Comparison of ENCODE assay signal across 7 cellular contexts in the genomic region with DNA sequence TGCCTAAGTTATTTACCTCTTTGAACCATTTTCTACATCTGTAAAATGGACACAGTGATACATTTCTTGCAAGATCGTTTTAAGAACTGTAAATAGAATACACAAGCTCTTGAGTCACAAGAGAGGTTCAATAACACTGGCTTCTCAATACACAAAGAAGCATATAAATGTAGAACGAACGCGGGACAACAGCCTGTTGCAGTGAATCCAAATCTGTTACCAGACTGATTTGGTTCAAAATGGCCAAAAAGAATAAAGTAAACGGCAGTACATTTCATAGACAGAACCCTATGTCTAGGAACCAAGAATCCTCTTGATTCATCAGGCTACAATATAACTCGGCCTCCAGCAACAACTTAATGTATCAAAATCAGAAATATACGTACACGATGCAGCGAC. TPM values are rescaled to one million over a fixed set of nuclear protein-coding genes. Genes with fewer than 3 reads are reported as not detected.
DNase-seq lines count a peak whose midpoint lies in the region; ATAC-seq and TF ChIP-seq lines count a peak whose summit lies in the region.

No MANE protein-coding gene starts in this region.

- peak overlapping the region; percentile 62 for H3K27ac ChIP-seq in HUES6 (ENCODE audit: low read depth, low read length)

- TF ChIP-seq CTCF in choroid plexus epithelial cell (conservative IDR thresholded peaks at IDR 0.05; ENCODE audit: low read depth, low read length), result no peak

- peaks cover 9% of the 10 kb centered on the region; the same call in 1 of the 2 replicates for H3K4me1 ChIP-seq in HUES6 (ENCODE audit: control insufficient read depth, insufficient read depth, low read length)

- no peaks in the 10 kb centered on the region for H3K9me3 ChIP-seq in HUES6 (ENCODE audit: control insufficient read depth, insufficient read depth, low read depth, low read length)

- peak overlapping the region; percentile 93 to 95 for H3K27ac Mint-ChIP-seq in natural killer cell treated with Interleukin-12 subunit alpha and Interleukin-12 subunit beta and Interleukin-15 and Interleukin-18, amount 100 ng/mL, for 72 hours

- H3K36me3 Mint-ChIP-seq in natural killer cell treated with Interleukin-12 subunit alpha and Interleukin-12 subunit beta and Interleukin-15 and Interleukin-18, amount 100 ng/mL, for 72 hours, result peaks cover 9% of the 10 kb centered on the region

- H3K4me3 Mint-ChIP-seq in natural killer cell treated with Interleukin-12 subunit alpha and Interleukin-12 subunit beta and Interleukin-15 and Interleukin-18, amount 100 ng/mL, for 72 hours, result peak overlapping the region; percentile 98

- no peaks in the 10 kb centered on the region for H3K27me3 Mint-ChIP-seq in natural killer cell treated with Interleukin-12 subunit alpha and Interleukin-12 subunit beta and Interleukin-15 and Interleukin-18, amount 100 ng/mL, for 72 hours

- ATAC-seq in GM19438 (IDR thresholded peaks at IDR 0.05; ENCODE audit: low read depth, unreplicated experiment) (peak; percentile 11), GM21786 (IDR thresholded peaks at IDR 0.05; ENCODE audit: unreplicated experiment) (no peak)
- peak in 1 of 2 donors; percentile 4 for ATAC-seq in natural killer cell treated with Interleukin-12 subunit alpha and Interleukin-12 subunit beta and Interleukin-15 and Interleukin-18, amount 100 ng/mL, for 72 hours

- H3K27me3 ChIP-seq in HUES6 (ENCODE audit: control insufficient read depth, insufficient read depth, low read length), result no peaks in the 10 kb centered on the region

- DNase-seq in choroid plexus epithelial cell (ENCODE audit: low read depth) (peak; percentile 21), cerebellar nuclear complex (lab: John Stamatoyannopoulos, UW) (no peak)
- DNase-seq in natural killer cell treated with Interleukin-12 subunit alpha and Interleukin-12 subunit beta and Interleukin-15 and Interleukin-18, amount 100 ng/mL, for 72 hours (ENCODE audit: low spot score), result no peak
- DNase-seq in activated effector memory CD4-positive, alpha-beta T cell treated with Interleukin-2 at 50 U/mL for 16 hours, result no peak

- peak overlapping the region; percentile 88 for H3K9ac ChIP-seq in HUES6 (ENCODE audit: low read length)

- H3K36me3 ChIP-seq in HUES6 (ENCODE audit: control insufficient read depth, insufficient read depth, low read length), result no peaks in the 10 kb centered on the region

- H3K4me3 ChIP-seq in HUES6 (ENCODE audit: low read depth, low read length) (peak overlapping the region; percentile 84), choroid plexus epithelial cell (ENCODE audit: low read depth, low read length) (peak overlapping the region; percentile 96)

- peaks cover 36 to 47% of the 10 kb centered on the region in 2 donors for H3K4me1 Mint-ChIP-seq in natural killer cell treated with Interleukin-12 subunit alpha and Interleukin-12 subunit beta and Interleukin-15 and Interleukin-18, amount 100 ng/mL, for 72 hours (ENCODE audit: low read depth in 2 of 2)

- H3K9me3 Mint-ChIP-seq in natural killer cell treated with Interleukin-12 subunit alpha and Interleukin-12 subunit beta and Interleukin-15 and Interleukin-18, amount 100 ng/mL, for 72 hours, result no peaks in the 10 kb centered on the region

RNA-seq across cellular contexts. Expression of a gene that starts 0.7 kb away (rescaled TPM):
- 10 to 100 TPM; 30.1 to 50.3 TPM for total RNA-seq in natural killer cell treated with Interleukin-12 subunit alpha and Interleukin-12 subunit beta and Interleukin-15 and Interleukin-18, amount 100 ng/mL, for 72 hours
